12 cellular contexts compared by ENCODE assay signal in genomic region chr3:193812078-193812725, GRCh38.
"Had no signal": no experiment of that assay in that cellular context is flagged by ENCODE, and none has a peak within 500 bp of the region (broad histone marks: within the 10 kb centered on the region; RNA-seq: fewer than 3 reads in every experiment).

No MANE protein-coding gene starts in this region.

- H3K27me3 ChIP-seq: gastroesophageal sphincter, neutrophil, thyroid gland had no signal

- H3K9me3 ChIP-seq: gastroesophageal sphincter, neutrophil, thyroid gland had no signal

- H3K9me3 Mint-ChIP-seq: activated CD4-positive, alpha-beta memory T cell treated with anti-CD3 and anti-CD28 coated beads for 36 hours; activated naive CD4-positive, alpha-beta T cell treated with anti-CD3 and anti-CD28 coated beads, Interleukin-2, amount 10 ng/mL, durations not matched to agents 7 days and 5 days; activated T-helper 17 cell treated with anti-CD3 and anti-CD28 coated beads, Interleukin-2, amount 50 U/mL, for 72 hours; naive thymus-derived CD4-positive, alpha-beta T cell; stimulated activated effector memory CD8-positive, alpha-beta T cell treated with anti-CD3 and anti-CD28 coated beads, Interleukin-12 subunit alpha, Interleukin-12 subunit beta, amount 100 ng/mL, for 72 hours had no signal

- H3K36me3 Mint-ChIP-seq: activated CD4-positive, alpha-beta memory T cell treated with anti-CD3 and anti-CD28 coated beads for 36 hours; activated naive CD4-positive, alpha-beta T cell treated with anti-CD3 and anti-CD28 coated beads, Interleukin-2, amount 10 ng/mL, durations not matched to agents 7 days and 5 days; naive thymus-derived CD4-positive, alpha-beta T cell; stimulated activated effector memory CD8-positive, alpha-beta T cell treated with anti-CD3 and anti-CD28 coated beads, Interleukin-12 subunit alpha, Interleukin-12 subunit beta, amount 100 ng/mL, for 72 hours had no signal

- DNase-seq: activated CD4-positive, alpha-beta memory T cell treated with anti-CD3 and anti-CD28 coated beads for 36 hours; activated CD4-positive, alpha-beta T cell treated with anti-CD3 and anti-CD28 coated beads for 1 hour; activated naive CD4-positive, alpha-beta T cell treated with anti-CD3 and anti-CD28 coated beads, Interleukin-2, amount 10 ng/mL, durations not matched to agents 7 days and 5 days; cortex of kidney; effector CD8-positive, alpha-beta T cell; naive thymus-derived CD4-positive, alpha-beta T cell; small intestine; thyroid gland had no signal

- H3K4me3 Mint-ChIP-seq: activated CD4-positive, alpha-beta memory T cell treated with anti-CD3 and anti-CD28 coated beads for 36 hours; activated naive CD4-positive, alpha-beta T cell treated with anti-CD3 and anti-CD28 coated beads, Interleukin-2, amount 10 ng/mL, durations not matched to agents 7 days and 5 days; activated T-helper 17 cell treated with anti-CD3 and anti-CD28 coated beads, Interleukin-2, amount 50 U/mL, for 72 hours; naive thymus-derived CD4-positive, alpha-beta T cell; stimulated activated effector memory CD8-positive, alpha-beta T cell treated with anti-CD3 and anti-CD28 coated beads, Interleukin-12 subunit alpha, Interleukin-12 subunit beta, amount 100 ng/mL, for 72 hours had no signal

- H3K4me1 Mint-ChIP-seq: activated naive CD4-positive, alpha-beta T cell treated with anti-CD3 and anti-CD28 coated beads, Interleukin-2, amount 10 ng/mL, durations not matched to agents 7 days and 5 days; activated T-helper 17 cell treated with anti-CD3 and anti-CD28 coated beads, Interleukin-2, amount 50 U/mL, for 72 hours; naive thymus-derived CD4-positive, alpha-beta T cell; stimulated activated effector memory CD8-positive, alpha-beta T cell treated with anti-CD3 and anti-CD28 coated beads, Interleukin-12 subunit alpha, Interleukin-12 subunit beta, amount 100 ng/mL, for 72 hours had no signal

- H3K36me3 ChIP-seq: gastroesophageal sphincter, neutrophil, thyroid gland had no signal

- H3K27ac ChIP-seq: gastroesophageal sphincter, neutrophil, thyroid gland had no signal

- H3K27ac Mint-ChIP-seq: activated CD4-positive, alpha-beta memory T cell treated with anti-CD3 and anti-CD28 coated beads for 36 hours; activated naive CD4-positive, alpha-beta T cell treated with anti-CD3 and anti-CD28 coated beads, Interleukin-2, amount 10 ng/mL, durations not matched to agents 7 days and 5 days; activated T-helper 17 cell treated with anti-CD3 and anti-CD28 coated beads, Interleukin-2, amount 50 U/mL, for 72 hours; naive thymus-derived CD4-positive, alpha-beta T cell; stimulated activated effector memory CD8-positive, alpha-beta T cell treated with anti-CD3 and anti-CD28 coated beads, Interleukin-12 subunit alpha, Interleukin-12 subunit beta, amount 100 ng/mL, for 72 hours had no signal

- H3K4me3 ChIP-seq: gastroesophageal sphincter, thyroid gland had no signal

- H3K27me3 Mint-ChIP-seq: activated CD4-positive, alpha-beta memory T cell treated with anti-CD3 and anti-CD28 coated beads for 36 hours had no signal

- ATAC-seq: activated T-helper 17 cell treated with anti-CD3 and anti-CD28 coated beads, Interleukin-2, amount 50 U/mL, for 72 hours; gastroesophageal sphincter; naive thymus-derived CD4-positive, alpha-beta T cell; stimulated activated effector memory CD8-positive, alpha-beta T cell treated with anti-CD3 and anti-CD28 coated beads, Interleukin-12 subunit alpha, Interleukin-12 subunit beta, amount 100 ng/mL, for 72 hours had no signal
